ENCODE assay signal across 21 cellular contexts in the genomic region with DNA sequence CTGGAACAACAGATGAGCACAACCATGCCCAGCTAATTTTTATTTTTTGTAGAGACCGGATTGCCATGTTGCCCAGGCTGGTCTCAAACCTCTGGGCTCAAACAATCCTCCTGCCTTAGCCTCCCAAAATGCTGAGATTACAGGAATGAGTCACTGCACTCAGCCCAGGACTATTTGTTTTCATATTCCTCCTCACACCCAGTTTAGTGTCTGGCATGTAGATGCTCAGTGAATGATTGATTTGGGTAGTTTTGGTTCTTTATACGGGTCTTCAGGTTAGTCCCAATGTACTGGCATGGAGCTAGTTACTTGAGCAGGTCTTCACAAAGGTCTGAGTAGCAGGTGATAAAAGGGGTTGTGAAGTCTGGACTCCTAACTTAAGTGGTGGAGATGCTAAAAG.
"Had no signal": no experiment of that assay in that cellular context is flagged by ENCODE, and none has a peak within 500 bp of the region (broad histone marks: within the 10 kb centered on the region; RNA-seq: fewer than 3 reads in every experiment).

No MANE protein-coding gene starts in this region.

- H3K27me3 Mint-ChIP-seq: activated CD8-positive, alpha-beta T cell treated with anti-CD3 and anti-CD28 coated beads for 36 hours; activated naive CD8-positive, alpha-beta T cell; dendritic cell treated with granulocyte-macrophage colony-stimulating factor and Interleukin-4, amounts not matched to agents 40 ng/mL and 50 ng/mL, for 4 days; memory B cell; naive thymus-derived CD8-positive, alpha-beta T cell; T-cell had no signal

- H3K9me3 Mint-ChIP-seq: activated CD8-positive, alpha-beta T cell treated with anti-CD3 and anti-CD28 coated beads for 36 hours; activated T-helper 2 cell treated with anti-CD3 and anti-CD28 coated beads, Interferon-gamma antibody, Interleukin-2, Interleukin-4, amounts not matched to agents 10 μg/mL and 5 μg/mL and 100 μg/mL, durations not matched to agents 14 hours and 24 hours and 36 hours; dendritic cell treated with granulocyte-macrophage colony-stimulating factor and Interleukin-4, amounts not matched to agents 40 ng/mL and 50 ng/mL, for 4 days; memory B cell; naive thymus-derived CD8-positive, alpha-beta T cell; T-cell had no signal

- H3K9me3 ChIP-seq: pancreas, sigmoid colon, SK-N-SH, spleen, tibial artery had no signal

- H3K4me3 ChIP-seq: pancreas, sigmoid colon, spleen, tibial artery had no signal

- ATAC-seq: activated CD4-positive, CD25-positive, alpha-beta regulatory T cell treated with anti-CD3 and anti-CD28 coated beads, Interleukin-2, amount 50 U/mL, for 24 hours; activated CD8-positive, alpha-beta T cell treated with anti-CD3 and anti-CD28 coated beads for 36 hours; foreskin keratinocyte; left ventricle myocardium superior; naive thymus-derived CD8-positive, alpha-beta T cell; T-cell had no signal

- H3K4me3 Mint-ChIP-seq: activated CD8-positive, alpha-beta T cell treated with anti-CD3 and anti-CD28 coated beads for 36 hours; activated naive CD8-positive, alpha-beta T cell; dendritic cell treated with granulocyte-macrophage colony-stimulating factor and Interleukin-4, amounts not matched to agents 40 ng/mL and 50 ng/mL, for 4 days; memory B cell; naive thymus-derived CD8-positive, alpha-beta T cell; T-cell had no signal

- H3K9ac ChIP-seq: SK-N-SH had no signal

- H3K27ac ChIP-seq: foreskin keratinocyte, pancreas, sigmoid colon, spleen, tibial artery had no signal

- DNase-seq: activated CD8-positive, alpha-beta memory T cell treated with anti-CD3 and anti-CD28 coated beads, Interleukin-2, amount 50 U/mL, for 4 hours; activated CD8-positive, alpha-beta T cell treated with anti-CD3 and anti-CD28 coated beads for 36 hours; cerebellar nuclear complex; effector memory CD4-positive, alpha-beta T cell; foreskin keratinocyte; glutamatergic neuron; left ventricle myocardium superior; naive thymus-derived CD8-positive, alpha-beta T cell; pancreas; sigmoid colon; SK-N-SH; spleen; stimulated activated CD4-positive, alpha-beta T cell treated with anti-CD3 and anti-CD28 coated beads, Interleukin-1b, Interleukin-23, amount 100 ng/mL, for 48 hours; T-cell; T-helper 9 cell; tibial artery had no signal

- H3K27ac Mint-ChIP-seq: activated CD8-positive, alpha-beta T cell treated with anti-CD3 and anti-CD28 coated beads for 36 hours; activated naive CD8-positive, alpha-beta T cell; activated T-helper 2 cell treated with anti-CD3 and anti-CD28 coated beads, Interferon-gamma antibody, Interleukin-2, Interleukin-4, amounts not matched to agents 10 μg/mL and 5 μg/mL and 100 μg/mL, durations not matched to agents 14 hours and 24 hours and 36 hours; dendritic cell treated with granulocyte-macrophage colony-stimulating factor and Interleukin-4, amounts not matched to agents 40 ng/mL and 50 ng/mL, for 4 days; memory B cell; T-cell had no signal
